ENCODE assay signal across 17 cellular contexts in genomic region chr2:143521404-143521803, GRCh38.
"Had no signal": no experiment of that assay in that cellular context is flagged by ENCODE, and none has a peak within 500 bp of the region (broad histone marks: within the 10 kb centered on the region; RNA-seq: fewer than 3 reads in every experiment).

No MANE protein-coding gene starts in this region.

- H3K36me3 Mint-ChIP-seq: brain, mesothelial cell of epicardium had no signal

- H3K27me3 Mint-ChIP-seq: brain; natural killer cell treated with Interleukin-12 subunit alpha and Interleukin-12 subunit beta and Interleukin-15 and Interleukin-18, amount 100 ng/mL, for 72 hours had no signal

- H3K4me3 ChIP-seq: coronary artery, lung, transverse colon, uterus had no signal

- ATAC-seq: activated naive CD4-positive, alpha-beta T cell treated with anti-CD3 and anti-CD28 coated beads, Interleukin-2, amount 50 U/mL, for 72 hours; natural killer cell treated with Interleukin-12 subunit alpha and Interleukin-12 subunit beta and Interleukin-15 and Interleukin-18, amount 100 ng/mL, for 72 hours; stimulated activated naive CD8-positive, alpha-beta T cell treated with anti-CD3 and anti-CD28 coated beads, Interleukin-15, Interleukin-2, amounts not matched to agents 100 U/mL and 50 U/mL, for 24 hours had no signal

- H3K9me3 ChIP-seq: transverse colon, uterus had no signal

- H3K27me3 ChIP-seq: transverse colon, uterus had no signal

- H3K36me3 ChIP-seq: transverse colon, uterus had no signal

- H3K4me3 Mint-ChIP-seq: brain; immature natural killer cell; mesothelial cell of epicardium; natural killer cell treated with Interleukin-12 subunit alpha and Interleukin-12 subunit beta and Interleukin-15 and Interleukin-18, amount 100 ng/mL, for 72 hours; T-helper 2 cell treated with Interferon-gamma antibody and Interleukin-4, amounts not matched to agents 5 μg/mL and 100 μg/mL, for 36 hours had no signal

- H3K9me3 Mint-ChIP-seq: brain; immature natural killer cell; natural killer cell treated with Interleukin-12 subunit alpha and Interleukin-12 subunit beta and Interleukin-15 and Interleukin-18, amount 100 ng/mL, for 72 hours; T-helper 2 cell treated with Interferon-gamma antibody and Interleukin-4, amounts not matched to agents 5 μg/mL and 100 μg/mL, for 36 hours had no signal

- H3K27ac Mint-ChIP-seq: activated naive CD4-positive, alpha-beta T cell treated with anti-CD3 and anti-CD28 coated beads, Interleukin-2, amount 50 U/mL, for 72 hours; natural killer cell treated with Interleukin-12 subunit alpha and Interleukin-12 subunit beta and Interleukin-15 and Interleukin-18, amount 100 ng/mL, for 72 hours; T-helper 2 cell treated with Interferon-gamma antibody and Interleukin-4, amounts not matched to agents 5 μg/mL and 100 μg/mL, for 36 hours had no signal

- DNase-seq: activated CD4-positive, alpha-beta T cell treated with anti-CD3 and anti-CD28 coated beads, Interleukin-2, amount 50 U/mL, for 48 hours; erythroblast; immature natural killer cell; kidney glomerular epithelial cell; nucleus accumbens; stimulated activated CD4-positive, alpha-beta T cell treated with anti-CD3 and anti-CD28 coated beads, Interleukin-2, amount 100 ng/mL, for 24 hours; stimulated activated naive CD8-positive, alpha-beta T cell treated with anti-CD3 and anti-CD28 coated beads, Interleukin-15, Interleukin-2, amounts not matched to agents 100 U/mL and 50 U/mL, for 24 hours; substantia nigra; transverse colon; uterus had no signal
